Comparison of ENCODE assay signal across 15 cellular contexts in genomic region chr11:8567597-8568198, GRCh38. TPM values are rescaled to one million over a fixed set of nuclear protein-coding genes. Genes with fewer than 3 reads are reported as not detected.
DNase-seq lines count a peak whose midpoint lies in the region; ATAC-seq and TF ChIP-seq lines count a peak whose summit lies in the region.
"Had no signal": no experiment of that assay in that cellular context is flagged by ENCODE, and none has a peak within 500 bp of the region (broad histone marks: within the 10 kb centered on the region; RNA-seq: fewer than 3 reads in every experiment).

No MANE protein-coding gene starts in this region.

- peaks cover 14% of the 10 kb centered on the region for H3K4me1 Mint-ChIP-seq in nephron progenitor cell
- H3K4me1 Mint-ChIP-seq: activated CD8-positive, alpha-beta memory T cell treated with anti-CD3 and anti-CD28 coated beads, Interleukin-2, amount 10 ng/mL, durations not matched to agents 7 days and 5 days; CD8-positive, alpha-beta memory T cell; naive thymus-derived CD4-positive, alpha-beta T cell had no signal

- H3K9me3 Mint-ChIP-seq in nephron progenitor cell = no peaks in the 10 kb centered on the region
- H3K9me3 Mint-ChIP-seq: CD8-positive, alpha-beta memory T cell; naive thymus-derived CD4-positive, alpha-beta T cell had no signal

- no peaks in the 10 kb centered on the region for H3K27me3 Mint-ChIP-seq in nephron progenitor cell (ENCODE audit: low read depth, poor library complexity)

- no peak overlapping the region for H2AFZ ChIP-seq in OCI-LY3 (ENCODE audit: low read depth, low read length)

- peaks cover 4% of the 10 kb centered on the region for H3K79me2 ChIP-seq in OCI-LY3 (ENCODE audit: low read length)

- in situ Hi-C loops in GM13977 (cut with MboI; ENCODE audit: low pct_unique_long_range_greater_than_20kb, low sequenced_read_pairs, unreplicated experiment) = loop anchor here (10.0 to 25.0 kb wide), 2 partner anchors 230 to 343 kb away; no protein-coding TSS in a partner anchor

- TF ChIP-seq CTCF in GM13977 (IDR thresholded peaks at IDR 0.05; ENCODE audit: extremely low read depth, insufficient read depth, missing control alignments) (no peak), OCI-LY3 (IDR thresholded peaks at IDR 0.05; ENCODE audit: low read depth, low read length) (no peak), nephron progenitor cell (IDR thresholded peaks at IDR 0.05) (no peak)

- H3K36me3 ChIP-seq in OCI-LY3 (replicated peaks; ENCODE audit: low read depth, low read length) (no peaks in the 10 kb centered on the region), aorta (ENCODE audit: control insufficient read depth in 1 of 2, insufficient read depth in 2 of 2, low read length in 1 of 2) (no peaks in the 10 kb centered on the region)
- H3K36me3 ChIP-seq: upper lobe of left lung had no signal

- WGBS in aorta, 2 donors = 35 to 36% methylated on average over 2 of the region's 2 CpGs

- H3K9ac ChIP-seq in OCI-LY3 (ENCODE audit: low read length) = no peak overlapping the region

- H3K4me1 ChIP-seq in OCI-LY3 (ENCODE audit: low read length) (peaks cover 25% of the 10 kb centered on the region), aorta (ENCODE audit: control insufficient read depth in 1 of 2, insufficient read depth in 2 of 2, low read length in 2 of 2) (no peaks in the 10 kb centered on the region)
- H3K4me1 ChIP-seq: upper lobe of left lung had no signal

- H3K36me3 Mint-ChIP-seq in nephron progenitor cell (ENCODE audit: low read depth) = no peaks in the 10 kb centered on the region
- H3K36me3 Mint-ChIP-seq: activated CD8-positive, alpha-beta memory T cell treated with anti-CD3 and anti-CD28 coated beads, Interleukin-2, amount 10 ng/mL, durations not matched to agents 7 days and 5 days; CD8-positive, alpha-beta memory T cell; immature natural killer cell; naive thymus-derived CD4-positive, alpha-beta T cell had no signal

- peak overlapping the region; percentile 37 for H3K4me2 ChIP-seq in OCI-LY3 (ENCODE audit: low read length)

- DNase-seq in GM13977 (ENCODE audit: low spot score) (peak; percentile 28), glomerular visceral epithelial cell (ENCODE audit: extremely low spot score) (peak; percentile 33), aorta (no peak), nephron progenitor cell (no peak), activated gamma-delta T cell (lab: John Stamatoyannopoulos, UW) (no peak)
- DNase-seq in stimulated activated naive CD4-positive, alpha-beta T cell (lab: John Stamatoyannopoulos, UW) = no peak
- DNase-seq: activated CD8-positive, alpha-beta memory T cell treated with anti-CD3 and anti-CD28 coated beads, Interleukin-2, amount 10 ng/mL, durations not matched to agents 7 days and 5 days; CD8-positive, alpha-beta memory T cell; immature natural killer cell; naive thymus-derived CD4-positive, alpha-beta T cell; NCI-H1417 treated with DMSO at 0.1 percent for 48 hours; T-helper 2 cell; upper lobe of left lung had no signal

- intact Hi-C loops in aorta (cut with DNase I) = loop anchor here (5.0 to 10.0 kb wide), 3 partner anchors 247 to 373 kb away; a partner anchor contains a TSS

- ATAC-seq in GM21825 (IDR thresholded peaks at IDR 0.05; ENCODE audit: unreplicated experiment) (peak; percentile 50), aorta (ENCODE audit: low FRiP score) (no peak)
- ATAC-seq: activated CD8-positive, alpha-beta memory T cell treated with anti-CD3 and anti-CD28 coated beads, Interleukin-2, amount 10 ng/mL, durations not matched to agents 7 days and 5 days; naive thymus-derived CD4-positive, alpha-beta T cell had no signal

- H3K9me3 ChIP-seq in OCI-LY3 (ENCODE audit: insufficient read depth, low read length) = no peaks in the 10 kb centered on the region
- H3K9me3 ChIP-seq in aorta (ENCODE audit: control insufficient read depth, low read length) = no peaks in the 10 kb centered on the region
- H3K9me3 ChIP-seq: upper lobe of left lung had no signal

- no peak overlapping the region for H3K27ac ChIP-seq in OCI-LY3 (ENCODE audit: low read length)
- H3K27ac ChIP-seq in aorta (ENCODE audit: low read depth in 1 of 2, low read length in 2 of 2) = no peak overlapping the region
- H3K27ac ChIP-seq: upper lobe of left lung had no signal

- H3K4me3 Mint-ChIP-seq in nephron progenitor cell = no peak overlapping the region
- H3K4me3 Mint-ChIP-seq: activated CD8-positive, alpha-beta memory T cell treated with anti-CD3 and anti-CD28 coated beads, Interleukin-2, amount 10 ng/mL, durations not matched to agents 7 days and 5 days; CD8-positive, alpha-beta memory T cell; immature natural killer cell; naive thymus-derived CD4-positive, alpha-beta T cell had no signal

- H3K4me3 ChIP-seq in OCI-LY3 (ENCODE audit: low read length) = no peak overlapping the region
- H3K4me3 ChIP-seq in aorta (ENCODE audit: low read length in 2 of 2) = no peak overlapping the region
- H3K4me3 ChIP-seq: upper lobe of left lung had no signal

- H3K27me3 ChIP-seq in OCI-LY3 (ENCODE audit: low read depth, low read length) (no peaks in the 10 kb centered on the region), aorta (ENCODE audit: control insufficient read depth in 1 of 2, insufficient read depth in 2 of 2, low read length in 1 of 2) (no peaks in the 10 kb centered on the region)
- H3K27me3 ChIP-seq: upper lobe of left lung had no signal

- no peak overlapping the region for H3K27ac Mint-ChIP-seq in nephron progenitor cell
- H3K27ac Mint-ChIP-seq: activated CD8-positive, alpha-beta memory T cell treated with anti-CD3 and anti-CD28 coated beads, Interleukin-2, amount 10 ng/mL, durations not matched to agents 7 days and 5 days; CD8-positive, alpha-beta memory T cell; immature natural killer cell; naive thymus-derived CD4-positive, alpha-beta T cell had no signal

- H4K20me1 ChIP-seq in OCI-LY3 (ENCODE audit: insufficient read depth, low read length) = peaks cover 3% of the 10 kb centered on the region; the same call in 1 of the 2 replicates

RNA-seq across cellular contexts. Expression of gene STK33, which starts 26.3 kb away (rescaled TPM):
- 1 to 10 TPM in 1 of 2 donors, under 1 TPM in 1; 0.88 to 3.8 TPM for total RNA-seq in aorta
- 1 to 10 TPM in 1 of 2 donors, under 1 TPM in 1; 0.10 to 2.3 TPM for polyA plus RNA-seq in aorta
- polyA plus RNA-seq: immature natural killer cell; naive thymus-derived CD4-positive, alpha-beta T cell had no signal

Comparison
In these comparisons a context has a peak if more than half of its experiments do, and no peak if none do; other contexts are left out.
1. DNase-seq: peak in GM13977 (single experiment) and glomerular visceral epithelial cell (single experiment); none in aorta (0 of 2), nephron progenitor cell (single experiment), stimulated activated naive CD4-positive, alpha-beta T cell (0 of 6) and activated gamma-delta T cell (single experiment).